4 cellular contexts compared by ENCODE assay signal in the genomic region with DNA sequence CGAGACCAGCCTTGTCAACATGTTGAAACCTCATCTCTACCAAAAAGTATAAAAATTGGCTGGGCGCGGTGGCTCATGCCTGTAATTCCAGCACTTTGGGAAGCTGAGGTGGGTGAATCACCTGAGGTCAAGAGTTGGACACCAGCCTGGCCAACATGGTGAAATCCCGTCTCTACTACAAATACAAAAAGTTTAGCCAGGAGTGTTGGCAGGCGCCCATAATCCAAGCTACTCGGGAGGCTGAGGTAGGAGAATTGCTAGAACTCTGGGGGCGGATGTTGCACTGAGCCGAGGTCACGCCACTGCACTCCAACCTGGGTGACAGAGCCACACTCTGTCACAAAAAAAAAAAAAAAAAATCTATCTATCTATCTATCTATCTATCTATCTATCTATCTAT.
DNase-seq lines count a peak whose midpoint lies in the region; ATAC-seq and TF ChIP-seq lines count a peak whose summit lies in the region.
"Not testable (repeated sequence)": the region's sequence is repeated elsewhere in the genome, so short reads cannot be mapped to it uniquely, and the experiment has no call there.

No MANE protein-coding gene starts in this region.

- not testable (repeated sequence) for TF ChIP-seq CTCF in PC-3 (conservative IDR thresholded peaks at IDR 0.05; ENCODE audit: low read depth, low read length); mammary epithelial cell (conservative IDR thresholded peaks at IDR 0.05 in 1 of 2, IDR thresholded peaks at IDR 0.05 in 1 of 2; ENCODE audit: extremely low read depth in 1 of 2, insufficient read depth in 1 of 2, low read depth in 1 of 2, low read length in 2 of 2); liver (IDR thresholded peaks at IDR 0.05; ENCODE audit: low read depth, low read length, missing input control)

- not testable (repeated sequence) for H3K36me3 ChIP-seq in PC-3 (ENCODE audit: low read depth, low read length); mammary epithelial cell (ENCODE audit: insufficient read depth, low read length); liver (ENCODE audit: control insufficient read depth in 4 of 4, insufficient read depth in 3 of 4, low read depth in 1 of 4, low read length in 3 of 4)

- DNase-seq in M059J (ENCODE audit: low read depth) (peak; percentile 86), PC-3 (peak; percentile 18), mammary epithelial cell (peak; percentile 27)

- not testable (repeated sequence) for BruUV-seq in PC-3 (replicated peaks; lab: Mats Ljungman, UMichigan); mammary epithelial cell (replicated peaks; lab: Mats Ljungman, UMichigan)

- POLR2A ChIA-PET in PC-3 (lab: Charles Lee; ENCODE audit: unreplicated experiment), result not testable (repeated sequence)

- in situ Hi-C loops in mammary epithelial cell (cut with MboI; ENCODE audit: low sequenced_read_pairs in 2 of 2), result not testable (repeated sequence)

- not testable (repeated sequence) for H3K4me1 ChIP-seq in PC-3 (ENCODE audit: insufficient read depth, low read length); mammary epithelial cell (ENCODE audit: insufficient read depth, low read length); liver (ENCODE audit: control insufficient read depth in 4 of 4, insufficient read depth in 4 of 4, low read length in 3 of 4)

- not testable (repeated sequence) for H3K27ac ChIP-seq in PC-3 (ENCODE audit: low read length); mammary epithelial cell (ENCODE audit: insufficient read depth, low read depth, low read length); liver (ENCODE audit: low read depth in 1 of 2, low read length in 2 of 2)

- TF ChIP-seq RAD21 in liver (IDR thresholded peaks at IDR 0.05), result peak; percentile 28 to 51

- not testable (repeated sequence) for H4K20me1 ChIP-seq in PC-3 (ENCODE audit: low read length); mammary epithelial cell (ENCODE audit: insufficient read depth, low read length)

- intact Hi-C loops in PC-3 (cut with micrococcal nuclease); mammary epithelial cell (cut with micrococcal nuclease): not testable (repeated sequence)

- not testable (repeated sequence) for H3K9me3 ChIP-seq in PC-3 (ENCODE audit: low read length); mammary epithelial cell (replicated peaks; ENCODE audit: insufficient read depth, low read length); liver (ENCODE audit: control insufficient read depth in 4 of 4, low read length in 3 of 4)

- H3K9ac ChIP-seq in PC-3 (ENCODE audit: low read length); mammary epithelial cell (ENCODE audit: insufficient read depth, low read length); liver (ENCODE audit: low read depth in 1 of 2, low read length in 2 of 2): not testable (repeated sequence)

- not testable (repeated sequence) for H2AFZ ChIP-seq in PC-3 (ENCODE audit: low read length)
- H2AFZ ChIP-seq in mammary epithelial cell (ENCODE audit: low read depth, low read length), result peak overlapping the region; percentile 2

- not testable (repeated sequence) for H3K9me2 ChIP-seq in PC-3 (replicated peaks; ENCODE audit: low read length)

- WGBS in mammary epithelial cell (ENCODE audit: low coverage, missing lambda C conversion rate), result 63% methylated on average over 6 of the region's 9 CpGs
- 39% methylated on average over 9 of the region's 9 CpGs for WGBS in liver

- CTCF ChIA-PET in PC-3 (lab: Charles Lee); mammary epithelial cell (lab: Charles Lee; ENCODE audit: low non-redundant PET): not testable (repeated sequence)

- H3K79me2 ChIP-seq in PC-3 (ENCODE audit: low read length); mammary epithelial cell (ENCODE audit: insufficient read depth, low read length): not testable (repeated sequence)

- ATAC-seq in PC-3, result not testable (repeated sequence)

- dilution Hi-C loops in mammary epithelial cell (cut with HindIII; ENCODE audit: low sequenced_read_pairs), result not testable (repeated sequence)

- H3K4me3 ChIP-seq in PC-3 (ENCODE audit: low read length); mammary epithelial cell (replicated peaks in 1 of 3; ENCODE audit: insufficient read depth in 1 of 3, low read depth in 2 of 3, low read length in 3 of 3); liver (ENCODE audit: low read depth in 1 of 3, low read length in 3 of 3): not testable (repeated sequence)

- H3K4me2 ChIP-seq in PC-3 (ENCODE audit: low read length); mammary epithelial cell (ENCODE audit: insufficient read depth, low read depth, low read length): not testable (repeated sequence)

- not testable (repeated sequence) for H3F3A ChIP-seq in PC-3 (ENCODE audit: low read length, unreplicated experiment)

- not testable (repeated sequence) for H3K27me3 ChIP-seq in PC-3 (ENCODE audit: low read length); mammary epithelial cell (ENCODE audit: insufficient read depth, low read length); liver (ENCODE audit: control insufficient read depth in 4 of 4, insufficient read depth in 4 of 4, low read length in 3 of 4)

TF ChIP-seq in liver, 16 proteins besides CTCF, POLR2A, EP300 and RAD21:
- TF ChIP-seq, protein P1, sequence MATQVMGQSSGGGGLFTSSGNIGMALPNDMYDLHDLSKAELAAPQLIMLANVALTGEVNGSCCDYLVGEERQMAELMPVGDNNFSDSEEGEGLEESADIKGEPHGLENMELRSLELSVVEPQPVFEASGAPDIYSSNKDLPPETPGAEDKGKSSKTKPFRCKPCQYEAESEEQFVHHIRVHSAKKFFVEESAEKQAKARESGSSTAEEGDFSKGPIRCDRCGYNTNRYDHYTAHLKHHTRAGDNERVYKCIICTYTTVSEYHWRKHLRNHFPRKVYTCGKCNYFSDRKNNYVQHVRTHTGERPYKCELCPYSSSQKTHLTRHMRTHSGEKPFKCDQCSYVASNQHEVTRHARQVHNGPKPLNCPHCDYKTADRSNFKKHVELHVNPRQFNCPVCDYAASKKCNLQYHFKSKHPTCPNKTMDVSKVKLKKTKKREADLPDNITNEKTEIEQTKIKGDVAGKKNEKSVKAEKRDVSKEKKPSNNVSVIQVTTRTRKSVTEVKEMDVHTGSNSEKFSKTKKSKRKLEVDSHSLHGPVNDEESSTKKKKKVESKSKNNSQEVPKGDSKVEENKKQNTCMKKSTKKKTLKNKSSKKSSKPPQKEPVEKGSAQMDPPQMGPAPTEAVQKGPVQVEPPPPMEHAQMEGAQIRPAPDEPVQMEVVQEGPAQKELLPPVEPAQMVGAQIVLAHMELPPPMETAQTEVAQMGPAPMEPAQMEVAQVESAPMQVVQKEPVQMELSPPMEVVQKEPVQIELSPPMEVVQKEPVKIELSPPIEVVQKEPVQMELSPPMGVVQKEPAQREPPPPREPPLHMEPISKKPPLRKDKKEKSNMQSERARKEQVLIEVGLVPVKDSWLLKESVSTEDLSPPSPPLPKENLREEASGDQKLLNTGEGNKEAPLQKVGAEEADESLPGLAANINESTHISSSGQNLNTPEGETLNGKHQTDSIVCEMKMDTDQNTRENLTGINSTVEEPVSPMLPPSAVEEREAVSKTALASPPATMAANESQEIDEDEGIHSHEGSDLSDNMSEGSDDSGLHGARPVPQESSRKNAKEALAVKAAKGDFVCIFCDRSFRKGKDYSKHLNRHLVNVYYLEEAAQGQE (IDR thresholded peaks at IDR 0.05), result peak; percentile 29
- TF ChIP-seq RXRA (IDR thresholded peaks at IDR 0.05) (peak; percentile 77 to 83), NR2F2 (IDR thresholded peaks at IDR 0.05) (peak; percentile 27), EGR1 (IDR thresholded peaks at IDR 0.05; ENCODE audit: low read depth in 2 of 2) (peak; percentile 62 to 83), HNF4A (conservative IDR thresholded peaks at IDR 0.05) (peak; percentile 58 to 61), JUND (IDR thresholded peaks at IDR 0.05) (peak; percentile 66 to 75), YY1 (IDR thresholded peaks at IDR 0.05) (peak; percentile 63), SP1 (IDR thresholded peaks at IDR 0.05) (peak; percentile 41)
- TF ChIP-seq, protein P2, sequence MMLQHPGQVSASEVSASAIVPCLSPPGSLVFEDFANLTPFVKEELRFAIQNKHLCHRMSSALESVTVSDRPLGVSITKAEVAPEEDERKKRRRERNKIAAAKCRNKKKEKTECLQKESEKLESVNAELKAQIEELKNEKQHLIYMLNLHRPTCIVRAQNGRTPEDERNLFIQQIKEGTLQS (IDR thresholded peaks at IDR 0.05), result peak; percentile 21
TF ChIP-seq in liver: peak in this region for 9; not testable (repeated sequence) for 7.

Comparison
In these comparisons a context has a peak if more than half of its experiments do, and no peak if none do; other contexts are left out.
1. DNase-seq: peak in every context shown above with its lines; median percentile 86 in M059J; 27 in mammary epithelial cell; 18 in PC-3.